1 cellular context compared by ENCODE assay signal in the genomic region with DNA sequence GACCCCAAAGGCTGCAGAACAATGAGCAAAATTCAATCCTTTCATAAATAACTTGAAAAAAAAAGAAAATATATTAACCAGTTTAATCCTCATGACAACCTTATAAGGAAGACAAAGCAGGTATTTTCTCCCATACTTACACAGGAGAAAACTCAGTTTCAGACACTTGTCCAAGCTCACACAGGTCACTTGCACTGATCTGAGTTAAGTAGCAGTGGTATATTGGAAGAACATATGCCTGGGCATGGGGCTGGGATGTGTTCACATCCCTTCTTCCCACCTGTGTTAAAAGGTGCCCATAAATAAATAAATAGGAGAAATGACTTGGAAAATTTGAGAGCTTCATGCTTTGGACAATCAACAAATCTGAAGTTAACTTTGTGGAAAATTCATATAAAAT.
TF ChIP-seq lines count a peak whose summit lies in the region.

No MANE protein-coding gene starts in this region.

TF ChIP-seq in liver, 16 proteins besides CTCF, POLR2A, EP300 and RAD21 (continued from another document):
- TF ChIP-seq GABPA (IDR thresholded peaks at IDR 0.05 in 1 of 2, conservative IDR thresholded peaks at IDR 0.05 in 1 of 2) (no peak), EGR1 (IDR thresholded peaks at IDR 0.05; ENCODE audit: low read depth in 2 of 2) (no peak), HNF4G (IDR thresholded peaks at IDR 0.05) (no peak), HNF4A (conservative IDR thresholded peaks at IDR 0.05) (no peak), YY1 (IDR thresholded peaks at IDR 0.05) (no peak)
- TF ChIP-seq, protein P1, sequence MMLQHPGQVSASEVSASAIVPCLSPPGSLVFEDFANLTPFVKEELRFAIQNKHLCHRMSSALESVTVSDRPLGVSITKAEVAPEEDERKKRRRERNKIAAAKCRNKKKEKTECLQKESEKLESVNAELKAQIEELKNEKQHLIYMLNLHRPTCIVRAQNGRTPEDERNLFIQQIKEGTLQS (IDR thresholded peaks at IDR 0.05) = no peak
- TF ChIP-seq, protein P2, sequence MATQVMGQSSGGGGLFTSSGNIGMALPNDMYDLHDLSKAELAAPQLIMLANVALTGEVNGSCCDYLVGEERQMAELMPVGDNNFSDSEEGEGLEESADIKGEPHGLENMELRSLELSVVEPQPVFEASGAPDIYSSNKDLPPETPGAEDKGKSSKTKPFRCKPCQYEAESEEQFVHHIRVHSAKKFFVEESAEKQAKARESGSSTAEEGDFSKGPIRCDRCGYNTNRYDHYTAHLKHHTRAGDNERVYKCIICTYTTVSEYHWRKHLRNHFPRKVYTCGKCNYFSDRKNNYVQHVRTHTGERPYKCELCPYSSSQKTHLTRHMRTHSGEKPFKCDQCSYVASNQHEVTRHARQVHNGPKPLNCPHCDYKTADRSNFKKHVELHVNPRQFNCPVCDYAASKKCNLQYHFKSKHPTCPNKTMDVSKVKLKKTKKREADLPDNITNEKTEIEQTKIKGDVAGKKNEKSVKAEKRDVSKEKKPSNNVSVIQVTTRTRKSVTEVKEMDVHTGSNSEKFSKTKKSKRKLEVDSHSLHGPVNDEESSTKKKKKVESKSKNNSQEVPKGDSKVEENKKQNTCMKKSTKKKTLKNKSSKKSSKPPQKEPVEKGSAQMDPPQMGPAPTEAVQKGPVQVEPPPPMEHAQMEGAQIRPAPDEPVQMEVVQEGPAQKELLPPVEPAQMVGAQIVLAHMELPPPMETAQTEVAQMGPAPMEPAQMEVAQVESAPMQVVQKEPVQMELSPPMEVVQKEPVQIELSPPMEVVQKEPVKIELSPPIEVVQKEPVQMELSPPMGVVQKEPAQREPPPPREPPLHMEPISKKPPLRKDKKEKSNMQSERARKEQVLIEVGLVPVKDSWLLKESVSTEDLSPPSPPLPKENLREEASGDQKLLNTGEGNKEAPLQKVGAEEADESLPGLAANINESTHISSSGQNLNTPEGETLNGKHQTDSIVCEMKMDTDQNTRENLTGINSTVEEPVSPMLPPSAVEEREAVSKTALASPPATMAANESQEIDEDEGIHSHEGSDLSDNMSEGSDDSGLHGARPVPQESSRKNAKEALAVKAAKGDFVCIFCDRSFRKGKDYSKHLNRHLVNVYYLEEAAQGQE (IDR thresholded peaks at IDR 0.05) = no peak
